ENCODE assay signal across 8 cellular contexts in genomic region chr17:3693829-3694231, GRCh38. TPM values are rescaled to one million over a fixed set of nuclear protein-coding genes. Genes with fewer than 3 reads are reported as not detected.
DNase-seq lines count a peak whose midpoint lies in the region; ATAC-seq and TF ChIP-seq lines count a peak whose summit lies in the region.

No MANE protein-coding gene starts in this region.

- H3K9me3 Mint-ChIP-seq in activated naive CD8-positive, alpha-beta T cell (ENCODE audit: low read depth), result no peaks in the 10 kb centered on the region
- H3K9me3 Mint-ChIP-seq in CD14-positive monocyte, result peaks cover 0 to 18% (median 8%) of the 10 kb centered on the region in 7 donors

- H3K27ac Mint-ChIP-seq in activated naive CD8-positive, alpha-beta T cell, result peak overlapping the region; percentile 22
- H3K27ac Mint-ChIP-seq in CD14-positive monocyte, result peak overlapping the region in 1 of 7 donors; percentile 61

- peaks cover 19% of the 10 kb centered on the region for H3K4me1 Mint-ChIP-seq in activated naive CD8-positive, alpha-beta T cell (ENCODE audit: low read depth)
- peaks cover 21% of the 10 kb centered on the region for H3K4me1 Mint-ChIP-seq in CD14-positive monocyte

- intact Hi-C loops in CD14-positive monocyte (cut with micrococcal nuclease), result no loop called here

- no peak for TF ChIP-seq CTCF in CD14-positive monocyte (IDR thresholded peaks at IDR 0.05)

- ATAC-seq in GM18909 (IDR thresholded peaks at IDR 0.05; ENCODE audit: poor library complexity, unreplicated experiment) (peak; percentile 47), HG03558 (IDR thresholded peaks at IDR 0.05; ENCODE audit: extremely low read depth, unreplicated experiment) (peak; percentile 37), HG03139 (IDR thresholded peaks at IDR 0.05; ENCODE audit: unreplicated experiment) (no peak)

- no peaks in the 10 kb centered on the region for H3K27me3 Mint-ChIP-seq in activated naive CD8-positive, alpha-beta T cell
- peaks cover 14 to 32% (median 31%) of the 10 kb centered on the region in 3 donors for H3K27me3 Mint-ChIP-seq in CD14-positive monocyte (ENCODE audit: low read depth in 3 of 3)

- peak; percentile 28 for DNase-seq in A172 (ENCODE audit: low spot score)
- DNase-seq in KG1 (lab: John Stamatoyannopoulos, UW), result no peak
- no peak for DNase-seq in iPS-NIHi7 (ENCODE audit: extremely low spot score)
- no peak for DNase-seq in CD14-positive monocyte (ENCODE audit: low spot score)

- H3K4me3 Mint-ChIP-seq in activated naive CD8-positive, alpha-beta T cell, result peak overlapping the region; percentile 89
- no peak overlapping the region for H3K4me3 Mint-ChIP-seq in CD14-positive monocyte

- H3K36me3 Mint-ChIP-seq in activated naive CD8-positive, alpha-beta T cell, result peaks cover 3% of the 10 kb centered on the region
- H3K36me3 Mint-ChIP-seq in CD14-positive monocyte, result peaks cover 0 to 1% of the 10 kb centered on the region in 2 donors

RNA-seq across cellular contexts. Expression of gene P2RX5, which starts 2.1 kb away (rescaled TPM):
- 32.7 and 35.4 TPM in 2 replicates for total RNA-seq in A172 (2014; rRNA removed; shearing (Covaris generic))
- 1 to 10 TPM in 1 of 2 donors, under 1 TPM in 1; 0.64 to 3.4 TPM for polyA plus RNA-seq in CD14-positive monocyte

RNA-seq across cellular contexts. Expression of gene EMC6, which starts 25.2 kb away (rescaled TPM):
- 43.4 and 66.8 TPM in 2 replicates for total RNA-seq in A172 (2014; rRNA removed; shearing (Covaris generic))
- polyA plus RNA-seq in CD14-positive monocyte, result 100 to 1,000 TPM; 105 to 118 TPM

RNA-seq across cellular contexts. Expression of gene TAX1BP3, which starts 25.5 kb away (rescaled TPM):
- 360 and 391 TPM in 2 replicates for total RNA-seq in A172 (2014; rRNA removed; shearing (Covaris generic))
- polyA plus RNA-seq in CD14-positive monocyte, result 10 to 100 TPM; 70.9 to 71.8 TPM

RNA-seq across cellular contexts. Expression of gene HASPIN, which starts 29.9 kb away (rescaled TPM):
- total RNA-seq in A172 (2014; rRNA removed; shearing (Covaris generic)), result 20.5 and 22.6 TPM in 2 replicates
- polyA plus RNA-seq in CD14-positive monocyte, result not detected

RNA-seq across cellular contexts. Expression of gene CTNS, which starts 57.3 kb away (rescaled TPM):
- 36.0 and 37.8 TPM in 2 replicates for total RNA-seq in A172 (2014; rRNA removed; shearing (Covaris generic))
- 10 to 100 TPM; 11.7 to 11.8 TPM for polyA plus RNA-seq in CD14-positive monocyte
